22 cellular contexts compared by ENCODE assay signal in the genomic region with DNA sequence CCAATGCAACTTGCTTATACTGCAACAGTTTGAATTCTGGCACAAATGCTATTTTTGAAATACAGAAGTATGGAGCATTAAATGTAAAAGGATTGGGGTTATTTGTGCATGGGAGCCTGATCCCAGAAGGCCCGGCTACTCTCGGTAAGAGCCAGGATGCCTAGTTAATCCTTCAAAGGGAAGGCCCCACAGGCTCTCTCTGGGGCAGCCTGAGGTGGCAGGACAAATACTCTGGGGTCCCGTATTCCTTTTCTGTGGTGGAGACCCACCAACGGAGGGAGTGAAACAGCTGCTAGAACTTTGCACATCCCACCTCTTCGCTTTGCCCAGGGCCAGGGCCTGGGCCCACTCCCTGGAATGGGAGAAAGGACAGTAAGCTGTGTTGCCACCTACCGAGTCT.
"Had no signal": no experiment of that assay in that cellular context is flagged by ENCODE, and none has a peak within 500 bp of the region (broad histone marks: within the 10 kb centered on the region; RNA-seq: fewer than 3 reads in every experiment).

No MANE protein-coding gene starts in this region.

- H3K27ac ChIP-seq: colonic mucosa, left lung, skin epidermis, thoracic aorta, upper lobe of left lung, VCaP had no signal

- ATAC-seq: activated CD8-positive, alpha-beta memory T cell treated with anti-CD3 and anti-CD28 coated beads, Interleukin-2, amount 10 ng/mL, durations not matched to agents 7 days and 5 days; activated CD8-positive, alpha-beta T cell treated with anti-CD3 and anti-CD28 coated beads for 36 hours; left lung; stimulated activated naive B cell treated with anti-CD40 and anti-IgM and Interleukin-4, amounts not matched to agents 10 μg/mL and 1 μg/mL and 100 μg/mL, for 72 hours had no signal

- H3K4me3 ChIP-seq: colonic mucosa, left lung, lung, right lobe of liver, skin epidermis, thoracic aorta, upper lobe of left lung had no signal

- H3K4me1 ChIP-seq: colonic mucosa had no signal

- H3K27me3 ChIP-seq: colonic mucosa, left lung, right lobe of liver, upper lobe of left lung had no signal

- H3K9me3 ChIP-seq: colonic mucosa, left lung, right lobe of liver, thoracic aorta, upper lobe of left lung had no signal

- H3K4me3 Mint-ChIP-seq: activated CD4-positive, alpha-beta T cell treated with anti-CD3 and anti-CD28 coated beads, Interleukin-2, amount 10 ng/mL, durations not matched to agents 7 days and 5 days; activated CD8-positive, alpha-beta memory T cell treated with anti-CD3 and anti-CD28 coated beads, Interleukin-2, amount 10 ng/mL, durations not matched to agents 7 days and 5 days; activated CD8-positive, alpha-beta T cell treated with anti-CD3 and anti-CD28 coated beads for 36 hours; activated naive CD8-positive, alpha-beta T cell treated with anti-CD3 and anti-CD28 coated beads for 36 hours; naive B cell; stimulated activated naive B cell treated with anti-CD40 and anti-IgM and Interleukin-4, amounts not matched to agents 10 μg/mL and 1 μg/mL and 100 μg/mL, for 72 hours had no signal

- H3K36me3 ChIP-seq: colonic mucosa, thoracic aorta had no signal

- DNase-seq: activated CD4-positive, alpha-beta T cell treated with anti-CD3 and anti-CD28 coated beads, Interleukin-2, amount 10 ng/mL, durations not matched to agents 7 days and 5 days; activated CD4-positive, CD25-positive, alpha-beta regulatory T cell treated with anti-CD3 and anti-CD28 coated beads, Interleukin-2, amount 50 U/mL, for 72 hours; activated CD8-positive, alpha-beta memory T cell treated with anti-CD3 and anti-CD28 coated beads, Interleukin-2, amount 10 ng/mL, durations not matched to agents 7 days and 5 days; activated CD8-positive, alpha-beta T cell treated with anti-CD3 and anti-CD28 coated beads for 36 hours; activated naive CD4-positive, alpha-beta T cell treated with Interleukin-2 at 50 U/mL for 16 hours; activated naive CD8-positive, alpha-beta T cell treated with anti-CD3 and anti-CD28 coated beads for 36 hours; activated T-cell treated with anti-CD3 and anti-CD28 coated beads, Interleukin-2, amount 50 U/mL, for 1 hour; amniotic stem cell; colonic mucosa; foreskin fibroblast; left lung; naive B cell; occipital lobe; posterior cingulate gyrus; stimulated activated CD4-positive, alpha-beta T cell treated with anti-CD3 and anti-CD28 coated beads, Interleukin-1b, Interleukin-23, amount 100 ng/mL, for 48 hours; stimulated activated naive B cell treated with anti-CD40 and anti-IgM and Interleukin-4, amounts not matched to agents 10 μg/mL and 1 μg/mL and 100 μg/mL, for 72 hours; upper lobe of left lung had no signal

- H3K27ac Mint-ChIP-seq: activated CD8-positive, alpha-beta memory T cell treated with anti-CD3 and anti-CD28 coated beads, Interleukin-2, amount 10 ng/mL, durations not matched to agents 7 days and 5 days; activated CD8-positive, alpha-beta T cell treated with anti-CD3 and anti-CD28 coated beads for 36 hours; activated naive CD8-positive, alpha-beta T cell treated with anti-CD3 and anti-CD28 coated beads for 36 hours; naive B cell; stimulated activated naive B cell treated with anti-CD40 and anti-IgM and Interleukin-4, amounts not matched to agents 10 μg/mL and 1 μg/mL and 100 μg/mL, for 72 hours had no signal

- H3K27me3 Mint-ChIP-seq: activated CD4-positive, alpha-beta T cell treated with anti-CD3 and anti-CD28 coated beads, Interleukin-2, amount 10 ng/mL, durations not matched to agents 7 days and 5 days; activated CD8-positive, alpha-beta memory T cell treated with anti-CD3 and anti-CD28 coated beads, Interleukin-2, amount 10 ng/mL, durations not matched to agents 7 days and 5 days; activated CD8-positive, alpha-beta T cell treated with anti-CD3 and anti-CD28 coated beads for 36 hours; activated naive CD8-positive, alpha-beta T cell treated with anti-CD3 and anti-CD28 coated beads for 36 hours; naive B cell; stimulated activated naive B cell treated with anti-CD40 and anti-IgM and Interleukin-4, amounts not matched to agents 10 μg/mL and 1 μg/mL and 100 μg/mL, for 72 hours had no signal

- H3K9me3 Mint-ChIP-seq: activated CD4-positive, alpha-beta T cell treated with anti-CD3 and anti-CD28 coated beads, Interleukin-2, amount 10 ng/mL, durations not matched to agents 7 days and 5 days; activated CD8-positive, alpha-beta T cell treated with anti-CD3 and anti-CD28 coated beads for 36 hours; activated naive CD8-positive, alpha-beta T cell treated with anti-CD3 and anti-CD28 coated beads for 36 hours; naive B cell; stimulated activated naive B cell treated with anti-CD40 and anti-IgM and Interleukin-4, amounts not matched to agents 10 μg/mL and 1 μg/mL and 100 μg/mL, for 72 hours had no signal
